Comparison of ENCODE assay signal across 8 cellular contexts in genomic region chr22:42270178-42270511, GRCh38. TPM values are rescaled to one million over a fixed set of nuclear protein-coding genes. Genes with fewer than 3 reads are reported as not detected.
DNase-seq lines count a peak whose midpoint lies in the region; ATAC-seq and TF ChIP-seq lines count a peak whose summit lies in the region.

No MANE protein-coding gene starts in this region.

- peaks cover 26% of the 10 kb centered on the region for H3K4me1 Mint-ChIP-seq in central memory CD8-positive, alpha-beta T cell

- peak overlapping the region; percentile 94 for H3K4me3 Mint-ChIP-seq in central memory CD8-positive, alpha-beta T cell

- peak overlapping the region; percentile 72 to 92 for H3K27ac ChIP-seq in lung (ENCODE audit: low read depth in 1 of 2, low read length in 1 of 2)
- peak overlapping the region; percentile 65 to 89 (median 83) for H3K27ac ChIP-seq in thyroid gland

- H3K27me3 ChIP-seq in lung (ENCODE audit: control insufficient read depth, insufficient read depth) = no peaks in the 10 kb centered on the region
- H3K27me3 ChIP-seq in thyroid gland = no peaks in the 10 kb centered on the region

- TF ChIP-seq POLR2A in thyroid gland (IDR thresholded peaks at IDR 0.05) = no peak

- 0 to 2% methylated on average over 9 to 37 of the region's 37 CpGs for WGBS in lung, 2 donors
- no CpG with 5 or more reads among the region's 37 CpGs for WGBS in thyroid gland, 2 donors

- DNase-seq in DMS53 (lab: John Stamatoyannopoulos, UW) (peak; percentile 77), DMS53 treated with DMSO at 0.1 percent for 48 hours (lab: John Stamatoyannopoulos, UW; ENCODE audit: unreplicated experiment) (no peak), OCI-M1 (lab: John Stamatoyannopoulos, UW) (peak; percentile 51), lung (ENCODE audit: low spot score) (peak; percentile 32), thyroid gland (peak; percentile 43 to 52), D341Med (ENCODE audit: low spot score) (no peak)
- DNase-seq in central memory CD8-positive, alpha-beta T cell (ENCODE audit: low spot score in 2 of 2) = peak in 1 of 2 donors; percentile 22

- no peaks in the 10 kb centered on the region for H3K36me3 ChIP-seq in lung (ENCODE audit: control insufficient read depth in 2 of 2, insufficient read depth in 2 of 2, low read length in 2 of 2)
- no peaks in the 10 kb centered on the region for H3K36me3 ChIP-seq in thyroid gland

- intact Hi-C loops in thyroid gland (cut with DNase I) = loop anchor here (10.0 kb wide), 1 partner anchor 175 kb away; no protein-coding TSS in a partner anchor

- no peaks in the 10 kb centered on the region for H3K9me3 Mint-ChIP-seq in central memory CD8-positive, alpha-beta T cell

- peak; percentile 52 for ATAC-seq in HG02759 (IDR thresholded peaks at IDR 0.05; ENCODE audit: unreplicated experiment)
- ATAC-seq in central memory CD8-positive, alpha-beta T cell (replicated peaks; ENCODE audit: extremely low read depth, poor library complexity, severe bottlenecking) = peak; percentile 72
- peak; percentile 38 for ATAC-seq in lung (ENCODE audit: insufficient read depth, low FRiP score)

- no peaks in the 10 kb centered on the region for H3K27me3 Mint-ChIP-seq in central memory CD8-positive, alpha-beta T cell

- peaks cover 9% of the 10 kb centered on the region for H3K36me3 Mint-ChIP-seq in central memory CD8-positive, alpha-beta T cell (ENCODE audit: insufficient read depth)

- H3K4me1 ChIP-seq in lung (ENCODE audit: control insufficient read depth in 2 of 2, insufficient read depth in 2 of 2, low read length in 2 of 2) = peaks cover 0 to 4% of the 10 kb centered on the region in 2 donors
- H3K4me1 ChIP-seq in thyroid gland = peaks cover 15 to 19% of the 10 kb centered on the region in 2 donors

- no peaks in the 10 kb centered on the region for H3K9me3 ChIP-seq in lung (ENCODE audit: control insufficient read depth in 2 of 2, insufficient read depth in 1 of 2, low read length in 1 of 2)
- no peaks in the 10 kb centered on the region for H3K9me3 ChIP-seq in thyroid gland

- TF ChIP-seq CTCF in lung (IDR thresholded peaks at IDR 0.05; ENCODE audit: control extremely low read depth, extremely low read depth) = no peak
- TF ChIP-seq CTCF in thyroid gland (IDR thresholded peaks at IDR 0.05) = no peak

- no peak overlapping the region for H3K27ac Mint-ChIP-seq in central memory CD8-positive, alpha-beta T cell (ENCODE audit: low read depth)

- H3K4me3 ChIP-seq in lung (peak overlapping the region; percentile 98), thyroid gland (replicated peaks in 1 of 3) (peak overlapping the region; percentile 56 to 93 (median 84))

RNA-seq across cellular contexts. Expression of gene TCF20, which starts 0.3 kb away (rescaled TPM):
- total RNA-seq in lung (10 to 100 TPM; 31.4 to 41.5 TPM), thyroid gland (10 to 100 TPM; 47.6 to 82.4 (median 68.7) TPM)
- polyA plus RNA-seq in lung = 10 to 100 TPM in 1 of 2 donors, 1 to 10 TPM in 1; 9.7 to 13.9 TPM

Comparison
In these comparisons a context has a peak if more than half of its experiments do, and no peak if none do; other contexts are left out.
1. DNase-seq: peak in DMS53 (single experiment), OCI-M1 (single experiment), lung (single experiment) and thyroid gland (2 of 2); none in DMS53 treated with DMSO at 0.1 percent for 48 hours (single experiment) and D341Med (single experiment).
2. Peak in every context shown above with its lines, with median percentiles within 50 percentile points of each other: ATAC-seq.